1 cellular context compared by ENCODE assay signal in the genomic region with DNA sequence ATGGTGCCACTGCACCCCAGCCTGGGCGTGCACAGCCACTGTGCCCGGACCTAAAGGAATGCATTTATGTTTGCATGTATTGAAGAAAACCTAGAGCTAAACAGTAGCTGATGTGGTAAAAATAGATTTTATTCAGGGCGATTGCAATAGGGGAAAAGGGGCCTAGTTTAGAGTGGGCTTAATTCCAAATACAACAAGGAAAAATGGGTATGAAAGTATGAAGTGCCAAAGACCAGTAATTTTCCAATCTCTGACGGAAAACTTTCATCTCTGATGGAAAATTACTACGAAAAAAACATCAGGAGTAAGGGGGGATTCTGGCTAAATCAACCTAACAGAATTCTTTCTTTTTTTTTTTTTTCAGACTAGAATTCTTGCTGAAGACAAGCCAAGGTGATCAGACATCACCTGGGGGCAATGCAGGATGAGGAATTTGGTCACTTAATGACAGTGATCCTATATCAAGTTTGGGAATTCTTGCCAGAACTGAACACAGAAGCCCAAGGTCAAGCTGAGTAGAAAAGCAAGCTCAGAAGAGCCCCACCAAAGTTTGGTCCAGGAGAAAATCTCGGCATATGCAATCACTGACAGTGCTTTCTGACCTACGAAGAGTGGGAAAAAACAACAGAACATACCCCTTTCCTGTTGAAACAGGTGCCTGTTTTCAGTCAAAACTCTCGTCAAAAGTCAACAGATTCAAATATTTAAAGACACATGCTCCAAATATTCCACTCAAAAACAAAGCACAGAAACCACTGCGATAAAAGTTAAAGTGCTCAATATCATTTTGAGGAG.
TF ChIP-seq lines count a peak whose summit lies in the region.

No MANE protein-coding gene starts in this region.

TF ChIP-seq in HepG2, 621 proteins besides CTCF, POLR2A, EP300 and RAD21:
- no peak for TF ChIP-seq SMAD9 (CRISPR knock-in tag; IDR thresholded peaks at IDR 0.05)
TF ChIP-seq in HepG2: peak in this region for 0.
